Comparison of ENCODE assay signal across 22 cellular contexts in genomic region chr2:220334871-220335590, GRCh38.
"Had no signal": no experiment of that assay in that cellular context is flagged by ENCODE, and none has a peak within 500 bp of the region (broad histone marks: within the 10 kb centered on the region; RNA-seq: fewer than 3 reads in every experiment).

No MANE protein-coding gene starts in this region.

- H3K36me3 Mint-ChIP-seq: activated naive CD8-positive, alpha-beta T cell treated with anti-CD3 and anti-CD28 coated beads, Interleukin-2, amount 10 ng/mL, durations not matched to agents 7 days and 5 days had no signal

- H3K4me1 ChIP-seq: gastroesophageal sphincter, parathyroid adenoma, transverse colon, vagina had no signal

- H3K27me3 Mint-ChIP-seq: activated CD4-positive, alpha-beta T cell treated with anti-CD3 and anti-CD28 coated beads, Interleukin-2, amount 10 ng/mL, durations not matched to agents 24 days and 14 days; activated CD8-positive, alpha-beta T cell treated with anti-CD3 and anti-CD28 coated beads for 36 hours; activated naive CD8-positive, alpha-beta T cell treated with anti-CD3 and anti-CD28 coated beads, Interleukin-2, amount 10 ng/mL, durations not matched to agents 7 days and 5 days; activated T-helper 17 cell treated with anti-CD3 and anti-CD28 coated beads, Interleukin-2, amount 50 U/mL, for 72 hours; central memory CD8-positive, alpha-beta T cell; naive thymus-derived CD8-positive, alpha-beta T cell; stimulated activated naive CD8-positive, alpha-beta T cell treated with anti-CD3 and anti-CD28 coated beads, Interleukin-15, Interleukin-2, amounts not matched to agents 100 ng/mL and 50 ng/mL, for 24 hours had no signal

- H3K79me2 ChIP-seq: parathyroid adenoma had no signal

- H3K27ac Mint-ChIP-seq: activated CD4-positive, alpha-beta T cell treated with anti-CD3 and anti-CD28 coated beads, Interleukin-2, amount 10 ng/mL, durations not matched to agents 24 days and 14 days; activated CD8-positive, alpha-beta T cell treated with anti-CD3 and anti-CD28 coated beads for 36 hours; activated naive CD8-positive, alpha-beta T cell treated with anti-CD3 and anti-CD28 coated beads, Interleukin-2, amount 10 ng/mL, durations not matched to agents 7 days and 5 days; activated T-helper 17 cell treated with anti-CD3 and anti-CD28 coated beads, Interleukin-2, amount 50 U/mL, for 72 hours; brain; naive thymus-derived CD8-positive, alpha-beta T cell; stimulated activated naive CD8-positive, alpha-beta T cell treated with anti-CD3 and anti-CD28 coated beads, Interleukin-15, Interleukin-2, amounts not matched to agents 100 ng/mL and 50 ng/mL, for 24 hours had no signal

- DNase-seq: activated CD4-positive, alpha-beta T cell treated with anti-CD3 and anti-CD28 coated beads, Interleukin-2, amount 10 ng/mL, durations not matched to agents 24 days and 14 days; activated CD8-positive, alpha-beta T cell treated with anti-CD3 and anti-CD28 coated beads for 36 hours; activated naive CD4-positive, alpha-beta T cell; activated naive CD8-positive, alpha-beta T cell treated with anti-CD3 and anti-CD28 coated beads, Interleukin-2, amount 10 ng/mL, durations not matched to agents 7 days and 5 days; activated T-cell treated with anti-CD3 and anti-CD28 coated beads, Interleukin-2, amount 50 U/mL, for 1 hour; mesendoderm; naive thymus-derived CD8-positive, alpha-beta T cell; stimulated activated CD4-positive, alpha-beta T cell treated with anti-CD3 and anti-CD28 coated beads, Interleukin-12 subunit alpha, Interleukin-12 subunit beta, amount 100 ng/mL, for 4 hours; stimulated activated CD4-positive, alpha-beta T cell treated with anti-CD3 and anti-CD28 coated beads, Interleukin-1b, Interleukin-23, amount 100 ng/mL, for 48 hours; T-helper 1 cell; T-helper 9 cell; transverse colon had no signal

- H3K36me3 ChIP-seq: gastroesophageal sphincter, heart left ventricle, neutrophil, transverse colon, vagina had no signal

- H3K27ac ChIP-seq: coronary artery, gastroesophageal sphincter, heart left ventricle, neutrophil, parathyroid adenoma, transverse colon, vagina had no signal

- H3K9me3 Mint-ChIP-seq: activated CD4-positive, alpha-beta T cell treated with anti-CD3 and anti-CD28 coated beads, Interleukin-2, amount 10 ng/mL, durations not matched to agents 24 days and 14 days had no signal

- H2AFZ ChIP-seq: parathyroid adenoma had no signal

- H3K4me1 Mint-ChIP-seq: activated CD4-positive, alpha-beta T cell treated with anti-CD3 and anti-CD28 coated beads, Interleukin-2, amount 10 ng/mL, durations not matched to agents 24 days and 14 days; activated naive CD8-positive, alpha-beta T cell treated with anti-CD3 and anti-CD28 coated beads, Interleukin-2, amount 10 ng/mL, durations not matched to agents 7 days and 5 days; activated T-helper 17 cell treated with anti-CD3 and anti-CD28 coated beads, Interleukin-2, amount 50 U/mL, for 72 hours; central memory CD8-positive, alpha-beta T cell; naive thymus-derived CD8-positive, alpha-beta T cell had no signal

- ATAC-seq: activated CD8-positive, alpha-beta T cell treated with anti-CD3 and anti-CD28 coated beads for 36 hours; activated T-helper 17 cell treated with anti-CD3 and anti-CD28 coated beads, Interleukin-2, amount 50 U/mL, for 72 hours; gastroesophageal sphincter; naive thymus-derived CD8-positive, alpha-beta T cell had no signal

- H3K9ac ChIP-seq: parathyroid adenoma had no signal

- H3K27me3 ChIP-seq: gastroesophageal sphincter, heart left ventricle, neutrophil, transverse colon, vagina had no signal

- H3K9me3 ChIP-seq: transverse colon, vagina had no signal

- H3K4me3 Mint-ChIP-seq: activated CD4-positive, alpha-beta T cell treated with anti-CD3 and anti-CD28 coated beads, Interleukin-2, amount 10 ng/mL, durations not matched to agents 24 days and 14 days; activated CD8-positive, alpha-beta T cell treated with anti-CD3 and anti-CD28 coated beads for 36 hours; activated naive CD8-positive, alpha-beta T cell treated with anti-CD3 and anti-CD28 coated beads, Interleukin-2, amount 10 ng/mL, durations not matched to agents 7 days and 5 days; activated T-helper 17 cell treated with anti-CD3 and anti-CD28 coated beads, Interleukin-2, amount 50 U/mL, for 72 hours; brain; central memory CD8-positive, alpha-beta T cell; naive thymus-derived CD8-positive, alpha-beta T cell; stimulated activated naive CD8-positive, alpha-beta T cell treated with anti-CD3 and anti-CD28 coated beads, Interleukin-15, Interleukin-2, amounts not matched to agents 100 ng/mL and 50 ng/mL, for 24 hours had no signal

- H3K4me3 ChIP-seq: coronary artery, gastroesophageal sphincter, heart left ventricle, transverse colon, vagina had no signal
